25 cellular contexts compared by ENCODE assay signal in the genomic region with DNA sequence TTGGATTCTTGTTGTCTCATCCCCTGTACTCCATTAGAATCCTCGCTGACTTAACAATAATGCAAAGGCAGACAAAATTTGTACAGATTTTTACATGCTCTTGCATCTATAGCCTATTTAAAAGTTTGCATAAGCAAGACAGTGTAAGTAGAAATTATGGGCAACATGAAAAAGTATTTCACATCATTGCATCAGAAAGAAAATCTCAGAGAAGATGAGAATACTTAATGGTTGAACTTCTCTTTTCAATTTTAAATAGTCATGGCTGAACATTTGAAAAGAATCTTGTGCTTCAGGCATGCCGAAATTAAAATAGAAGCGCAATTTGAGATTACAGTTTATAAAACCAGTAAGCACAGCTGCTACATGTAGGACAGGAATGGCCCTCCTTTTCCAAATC.
DNase-seq lines count a peak whose midpoint lies in the region; ATAC-seq and TF ChIP-seq lines count a peak whose summit lies in the region.
"Had no signal": no experiment of that assay in that cellular context is flagged by ENCODE, and none has a peak within 500 bp of the region (broad histone marks: within the 10 kb centered on the region; RNA-seq: fewer than 3 reads in every experiment).

No MANE protein-coding gene starts in this region.

- H4K5ac ChIP-seq in IMR-90 (ENCODE audit: low read depth, low read length) = peak overlapping the region; percentile 29; the same call in 1 of the 2 replicates

- intact Hi-C loops in IMR-90 (cut with micrococcal nuclease) = no loop called here
- intact Hi-C loops in OCI-LY7 (cut with micrococcal nuclease; ENCODE audit: unreplicated experiment) = no loop called here

- no CpG with 5 or more reads among the region's 3 CpGs for WGBS in IMR-90 (ENCODE audit: extremely low coverage in 2 of 2, insufficient read length in 1 of 2), 2 experiments

- no peak overlapping the region for H3K23ac ChIP-seq in IMR-90 (ENCODE audit: low read depth, low read length)

- H3K27ac ChIP-seq in IMR-90 (ENCODE audit: insufficient read depth, low read length) (peak overlapping the region; percentile 52; the same call in 1 of the 2 replicates), OCI-LY7 (ENCODE audit: low read depth, low read length, poor library complexity, severe bottlenecking) (no peak overlapping the region)
- H3K27ac ChIP-seq: Peyer's patch had no signal

- H3K4me1 Mint-ChIP-seq in T-cell = no peaks in the 10 kb centered on the region

- H3K4me1 ChIP-seq in IMR-90 (ENCODE audit: control insufficient read depth, insufficient read depth, low read length) (peaks cover 4% of the 10 kb centered on the region), adipocyte (ENCODE audit: control insufficient read depth, insufficient read depth, low read length) (no peaks in the 10 kb centered on the region), OCI-LY7 (ENCODE audit: insufficient read depth, low read length, poor library complexity, severe bottlenecking) (peaks cover 22% of the 10 kb centered on the region)
- H3K4me1 ChIP-seq: Caco-2, Peyer's patch had no signal

- H3K79me1 ChIP-seq in IMR-90 (ENCODE audit: low read depth in 1 of 2, low read length in 2 of 2) = no peaks in the 10 kb centered on the region

- TF ChIP-seq RAD21 in IMR-90 (IDR thresholded peaks at IDR 0.05; ENCODE audit: low read length) = no peak

- no peaks in the 10 kb centered on the region for H3K36me3 Mint-ChIP-seq in T-cell
- H3K36me3 Mint-ChIP-seq: CD8-positive, alpha-beta T cell had no signal

- peak overlapping the region in 1 of 2 experiments; percentile 72; a peak in 1 of 4 replicates for H4K8ac ChIP-seq in IMR-90 (ENCODE audit: low read depth in 2 of 2, low read length in 2 of 2)

- H2BK120ac ChIP-seq in IMR-90 (ENCODE audit: low read depth, low read length) = no peak overlapping the region

- no peak overlapping the region; the same call in none of the 2 replicates for H2BK20ac ChIP-seq in IMR-90 (ENCODE audit: low read depth, low read length)

- DNase-seq in IMR-90 = peak; percentile 21
- peak; percentile 28 for DNase-seq in adipocyte (ENCODE audit: low read depth)
- peak; percentile 32 for DNase-seq in fibroblast of the aortic adventitia (ENCODE audit: low read depth)
- DNase-seq in OCI-LY7 (ENCODE audit: low spot score) = no peak
- DNase-seq in T-cell = no peak
- DNase-seq in kidney tubule cell (ENCODE audit: low spot score) = no peak
- no peak for DNase-seq in stimulated activated naive CD8-positive, alpha-beta T cell treated with anti-CD3 and anti-CD28 coated beads, Interleukin-15, Interleukin-2, amounts not matched to agents 100 U/mL and 50 U/mL, for 24 hours
- DNase-seq: C1 segment of cervical spinal cord; Caco-2; CD8-positive, alpha-beta T cell; DMS 273 treated with DMSO at 0.1 percent for 48 hours; DMS79; EL; GDM1; H7; KG1; MG63; NCI-H1105 treated with DMSO at 0.1 percent for 48 hours; NCI-H146; NCI-H1930; NCI-H2107; NCI-H524 treated with DMSO at 0.1 percent for 48 hours; NCI-H82; Peyer's patch; SHP77 treated with DMSO at 0.1 percent for 48 hours had no signal

- H2BK5ac ChIP-seq in IMR-90 (ENCODE audit: low read depth, low read length, poor library complexity, severe bottlenecking) = no peak overlapping the region

- H4K20me1 ChIP-seq in IMR-90 (ENCODE audit: insufficient read depth, low read length) (no peaks in the 10 kb centered on the region), OCI-LY7 (ENCODE audit: insufficient read depth, low read length) (no peaks in the 10 kb centered on the region)

- no peak overlapping the region for H3K14ac ChIP-seq in IMR-90 (replicated peaks; ENCODE audit: low read depth, low read length)

- no peaks in the 10 kb centered on the region for H3K79me2 ChIP-seq in OCI-LY7 (ENCODE audit: insufficient read depth, low read depth, low read length)

- no peak for TF ChIP-seq POLR2A in IMR-90 (IDR thresholded peaks at IDR 0.05; ENCODE audit: low read depth, low read length)

- CTCF ChIA-PET in IMR-90 (lab: Yijun Ruan, JAX) = no interaction called here
- CTCF ChIA-PET in OCI-LY7 (lab: Charles Lee; ENCODE audit: unreplicated experiment) = no interaction called here
- CTCF ChIA-PET in T-cell (lab: Charles Lee) = no interaction called here

- no peak overlapping the region for H2AK5ac ChIP-seq in IMR-90 (ENCODE audit: low read depth, low read length)

- no peak overlapping the region for H4K91ac ChIP-seq in IMR-90 (ENCODE audit: insufficient read depth, low read depth, low read length)

- dilution Hi-C loops in IMR-90 (cut with HindIII; ENCODE audit: low sequenced_read_pairs, unreplicated experiment) = no loop called here

- no peak overlapping the region for H2AK9ac ChIP-seq in IMR-90 (replicated peaks; ENCODE audit: low read depth, low read length, poor library complexity)

- no peak overlapping the region for H2AFZ ChIP-seq in IMR-90 (replicated peaks; ENCODE audit: low read length, poor library complexity)
- H2AFZ ChIP-seq in OCI-LY7 (ENCODE audit: low read length) = no peak overlapping the region; the same call in 1 of the 2 replicates

- POLR2A ChIA-PET in IMR-90 (lab: Charles Lee; ENCODE audit: unreplicated experiment) (no interaction called here), OCI-LY7 (lab: Charles Lee) (interaction anchor here (0.7 kb wide), 1 partner anchor 52 kb away, joined by 3 read pairs; no protein-coding TSS in a partner anchor), T-cell (lab: Charles Lee) (no interaction called here)

- peaks cover 2 to 5% (median 3%) of the 10 kb centered on the region in 3 donors for H3K9me3 Mint-ChIP-seq in T-cell

- no peak overlapping the region for H3K27ac Mint-ChIP-seq in T-cell
- H3K27ac Mint-ChIP-seq: CD8-positive, alpha-beta T cell had no signal

- no peak for TF ChIP-seq CTCF in IMR-90 (conservative IDR thresholded peaks at IDR 0.05; ENCODE audit: low read depth, low read length)
- TF ChIP-seq CTCF in fibroblast of the aortic adventitia (IDR thresholded peaks at IDR 0.05; ENCODE audit: insufficient read depth, low read length) = no peak
- TF ChIP-seq CTCF in OCI-LY7 (conservative IDR thresholded peaks at IDR 0.05; ENCODE audit: low read length) = no peak

- no peak overlapping the region for H3K4ac ChIP-seq in IMR-90 (ENCODE audit: low read depth, low read length)

- no peak overlapping the region for H3K9ac ChIP-seq in IMR-90 (ENCODE audit: low read depth, low read length)
- no peak overlapping the region for H3K9ac ChIP-seq in adipocyte (ENCODE audit: low read length)

- H3K27me3 ChIP-seq in IMR-90 (ENCODE audit: control insufficient read depth, insufficient read depth, low read length) (no peaks in the 10 kb centered on the region), adipocyte (replicated peaks; ENCODE audit: control insufficient read depth, insufficient read depth, low read length) (no peaks in the 10 kb centered on the region)
- H3K27me3 ChIP-seq: MG63, Peyer's patch had no signal

- peak overlapping the region; percentile 23 for H3K18ac ChIP-seq in IMR-90 (ENCODE audit: low read depth, low read length)

- 0 out of 2 replicates have a peak, but pooled peaks cover 3% of the 10 kb centered on the region for H3K9me1 ChIP-seq in IMR-90 (ENCODE audit: insufficient read depth, low read length)

- no peaks in the 10 kb centered on the region for H3K9me2 ChIP-seq in OCI-LY7 (ENCODE audit: insufficient read depth, low read length)

- peaks cover 0 to 10% of the 10 kb centered on the region in 2 donors for H3K27me3 Mint-ChIP-seq in T-cell

- BruUV-seq in IMR-90 (replicated peaks; lab: Mats Ljungman, UMichigan) (no TSS peak), OCI-LY7 (replicated peaks; lab: Mats Ljungman, UMichigan) (no TSS peak)

- H2BK15ac ChIP-seq in IMR-90 (ENCODE audit: low read depth, low read length) = no peak overlapping the region

- no peak overlapping the region for H3K4me3 Mint-ChIP-seq in T-cell
- H3K4me3 Mint-ChIP-seq: CD8-positive, alpha-beta T cell had no signal

- H3K4me3 ChIP-seq in IMR-90 (ENCODE audit: insufficient read depth, low read depth, low read length) (no peak overlapping the region), adipocyte (ENCODE audit: low read length) (no peak overlapping the region), fibroblast of the aortic adventitia (ENCODE audit: low read depth, low read length) (no peak overlapping the region), OCI-LY7 (ENCODE audit: low read depth, low read length, poor library complexity, severe bottlenecking) (no peak overlapping the region)
- H3K4me3 ChIP-seq: MG63, Peyer's patch had no signal

- ATAC-seq in IMR-90 (ENCODE audit: low read depth) = no peak
- ATAC-seq in T-cell (replicated peaks in 1 of 4) = no peak
- no peak for ATAC-seq in stimulated activated naive CD8-positive, alpha-beta T cell treated with anti-CD3 and anti-CD28 coated beads, Interleukin-15, Interleukin-2, amounts not matched to agents 100 U/mL and 50 U/mL, for 24 hours
- ATAC-seq: CD8-positive, alpha-beta T cell had no signal

- H3K9me3 ChIP-seq in IMR-90 (ENCODE audit: control insufficient read depth, insufficient read depth, low read length) (0 out of 2 replicates have a peak, but pooled peaks cover 2% of the 10 kb centered on the region), adipocyte (ENCODE audit: control insufficient read depth, low read length) (peaks cover 2% of the 10 kb centered on the region), OCI-LY7 (ENCODE audit: low read length) (0 out of 2 replicates have a peak, but pooled peaks cover 4% of the 10 kb centered on the region)
- H3K9me3 ChIP-seq: Caco-2, MG63, Peyer's patch had no signal

- no peak overlapping the region for H3K56ac ChIP-seq in IMR-90 (ENCODE audit: extremely low read depth, insufficient read depth, low read length)

- H3K4me2 ChIP-seq in IMR-90 (ENCODE audit: low read depth, low read length) (peak overlapping the region; percentile 17; the same call in 1 of the 2 replicates), OCI-LY7 (ENCODE audit: low read length) (no peak overlapping the region)

- in situ Hi-C loops in IMR-90 (cut with MboI; ENCODE audit: low sequenced_read_pairs) = no loop called here

- H3K36me3 ChIP-seq in IMR-90 (ENCODE audit: control insufficient read depth, insufficient read depth, low read length) (no peaks in the 10 kb centered on the region), adipocyte (ENCODE audit: control insufficient read depth, insufficient read depth, low read length, severe bottlenecking) (no peaks in the 10 kb centered on the region), OCI-LY7 (ENCODE audit: insufficient read depth, low read length) (no peaks in the 10 kb centered on the region; the same call in 1 of the 2 replicates)
- H3K36me3 ChIP-seq: MG63, Peyer's patch had no signal

TF ChIP-seq in IMR-90, 13 proteins besides CTCF, POLR2A, EP300 and RAD21:
- TF ChIP-seq USF2 (IDR thresholded peaks at IDR 0.05; ENCODE audit: low read depth, low read length) (no peak), FOS (IDR thresholded peaks at IDR 0.05; ENCODE audit: low read depth, low read length) (no peak), MAFK (IDR thresholded peaks at IDR 0.05; ENCODE audit: low read depth, low read length) (no peak)

Comparison
In these comparisons a context has a peak if more than half of its experiments do, and no peak if none do; other contexts are left out.
1. DNase-seq: peak in IMR-90 (single experiment), adipocyte (single experiment) and fibroblast of the aortic adventitia (single experiment); none in OCI-LY7 (single experiment), T-cell (0 of 34), kidney tubule cell (single experiment) and stimulated activated naive CD8-positive, alpha-beta T cell treated with anti-CD3 and anti-CD28 coated beads, Interleukin-15, Interleukin-2, amounts not matched to agents 100 U/mL and 50 U/mL, for 24 hours (single experiment).